In genomic region chr17:71964559-71964958, GRCh38 we compare ENCODE assay signal across 16 cellular contexts.
A peak's percentile ranks its signal among the peaks of the same experiment; 100 is the strongest.
DNase-seq lines count a peak whose midpoint lies in the region; ATAC-seq and TF ChIP-seq lines count a peak whose summit lies in the region.
"Had no signal": no experiment of that assay in that cellular context is flagged by ENCODE, and none has a peak within 500 bp of the region (broad histone marks: within the 10 kb centered on the region; RNA-seq: fewer than 3 reads in every experiment).

No MANE protein-coding gene starts in this region.

- intact Hi-C loops in Right ventricle myocardium superior (cut with DNase I) (loop anchor here (10.0 kb wide), 1 partner anchor 150 kb away; no protein-coding TSS in a partner anchor), cardiac septum (cut with DNase I) (no loop called here), left ventricle myocardium inferior (cut with micrococcal nuclease) (no loop called here), testis (cut with DNase I; ENCODE audit: low total_unique reads) (no loop called here)

- no peaks in the 10 kb centered on the region for H3K36me3 ChIP-seq in cardiac muscle cell
- no peaks in the 10 kb centered on the region for H3K36me3 ChIP-seq in left ventricle myocardium inferior
- H3K36me3 ChIP-seq in testis (ENCODE audit: low read depth, missing control alignments) = no peaks in the 10 kb centered on the region
- H3K36me3 ChIP-seq: HAP-1 had no signal

- H3K27ac Mint-ChIP-seq in activated CD8-positive, alpha-beta T cell treated with anti-CD3 and anti-CD28 coated beads, Interleukin-2, amount 10 ng/mL, durations not matched to agents 7 days and 5 days = no peak overlapping the region
- H3K27ac Mint-ChIP-seq: CD4-positive, alpha-beta memory T cell had no signal

- no peaks in the 10 kb centered on the region for H3K4me1 Mint-ChIP-seq in activated CD8-positive, alpha-beta T cell treated with anti-CD3 and anti-CD28 coated beads, Interleukin-2, amount 10 ng/mL, durations not matched to agents 7 days and 5 days (ENCODE audit: low read depth)
- H3K4me1 Mint-ChIP-seq: CD4-positive, alpha-beta memory T cell had no signal

- no peak overlapping the region for H3K4me3 ChIP-seq in cardiac muscle cell
- no peak overlapping the region for H3K4me3 ChIP-seq in left ventricle myocardium inferior
- no peak overlapping the region for H3K4me3 ChIP-seq in testis
- H3K4me3 ChIP-seq: A549, HAP-1 had no signal

- peaks cover 26% of the 10 kb centered on the region for H3K4me1 ChIP-seq in cardiac muscle cell (ENCODE audit: low read depth)
- H3K4me1 ChIP-seq in left ventricle myocardium inferior = peaks cover 25% of the 10 kb centered on the region
- no peaks in the 10 kb centered on the region for H3K4me1 ChIP-seq in testis
- H3K4me1 ChIP-seq: A549, HAP-1 had no signal

- no peak for TF ChIP-seq POLR2A in testis (IDR thresholded peaks at IDR 0.05)

- CTCF ChIA-PET in activated CD8-positive, alpha-beta T cell treated with anti-CD3 and anti-CD28 coated beads, Interleukin-2, amount 10 ng/mL, durations not matched to agents 7 days and 5 days (lab: Charles Lee) = no interaction called here

- no peaks in the 10 kb centered on the region for H3K36me3 Mint-ChIP-seq in activated CD8-positive, alpha-beta T cell treated with anti-CD3 and anti-CD28 coated beads, Interleukin-2, amount 10 ng/mL, durations not matched to agents 7 days and 5 days (ENCODE audit: low read depth)
- H3K36me3 Mint-ChIP-seq: CD4-positive, alpha-beta memory T cell had no signal

- TF ChIP-seq CTCF in cardiac muscle cell (IDR thresholded peaks at IDR 0.05; ENCODE audit: low read depth, low read length) (no peak), left ventricle myocardium inferior (IDR thresholded peaks at IDR 0.05; ENCODE audit: borderline replicate concordance) (no peak), testis (IDR thresholded peaks at IDR 0.05) (no peak)

- no peaks in the 10 kb centered on the region for H3K9me3 ChIP-seq in cardiac muscle cell (ENCODE audit: low read depth)
- H3K9me3 ChIP-seq in left ventricle myocardium inferior (replicated peaks) = no peaks in the 10 kb centered on the region
- no peaks in the 10 kb centered on the region for H3K9me3 ChIP-seq in testis
- H3K9me3 ChIP-seq: A549, HAP-1 had no signal

- no peak overlapping the region for H3K4me3 Mint-ChIP-seq in activated CD8-positive, alpha-beta T cell treated with anti-CD3 and anti-CD28 coated beads, Interleukin-2, amount 10 ng/mL, durations not matched to agents 7 days and 5 days
- H3K4me3 Mint-ChIP-seq: CD4-positive, alpha-beta memory T cell had no signal

- peak; percentile 61 for ATAC-seq in Right ventricle myocardium superior (ENCODE audit: poor library complexity)
- no peak for ATAC-seq in activated CD8-positive, alpha-beta T cell treated with anti-CD3 and anti-CD28 coated beads, Interleukin-2, amount 10 ng/mL, durations not matched to agents 7 days and 5 days
- ATAC-seq: A549 had no signal

- no peaks in the 10 kb centered on the region for H3K27me3 Mint-ChIP-seq in activated CD8-positive, alpha-beta T cell treated with anti-CD3 and anti-CD28 coated beads, Interleukin-2, amount 10 ng/mL, durations not matched to agents 7 days and 5 days (ENCODE audit: low read depth)
- H3K27me3 Mint-ChIP-seq: CD4-positive, alpha-beta memory T cell had no signal

- POLR2A ChIA-PET in activated CD8-positive, alpha-beta T cell treated with anti-CD3 and anti-CD28 coated beads, Interleukin-2, amount 10 ng/mL, durations not matched to agents 7 days and 5 days (lab: Charles Lee) = no interaction called here

- peaks cover 3% of the 10 kb centered on the region for H3K9me3 Mint-ChIP-seq in activated CD8-positive, alpha-beta T cell treated with anti-CD3 and anti-CD28 coated beads, Interleukin-2, amount 10 ng/mL, durations not matched to agents 7 days and 5 days (ENCODE audit: insufficient read depth)

- 28 to 34% methylated on average over 2 of the region's 2 CpGs for WGBS in testis, 2 donors

- H3K27me3 ChIP-seq in cardiac muscle cell = no peaks in the 10 kb centered on the region
- H3K27me3 ChIP-seq in left ventricle myocardium inferior (ENCODE audit: low read depth) = no peaks in the 10 kb centered on the region
- no peaks in the 10 kb centered on the region for H3K27me3 ChIP-seq in testis

- H3K27ac ChIP-seq in cardiac muscle cell (peak overlapping the region; percentile 63), left ventricle myocardium inferior (replicated peaks) (peak overlapping the region; percentile 80), testis (no peak overlapping the region)
- H3K27ac ChIP-seq: A549 had no signal

- DNase-seq in Right ventricle myocardium superior (no peak), cardiac septum (ENCODE audit: low spot score) (no peak), cardiac muscle cell (ENCODE audit: low read depth in 1 of 2, low spot score in 1 of 2) (peak in 1 of 2 donors; percentile 65), left ventricle myocardium inferior (no peak), testis (peak; percentile 30), glomerular visceral epithelial cell (ENCODE audit: extremely low spot score) (no peak)
- DNase-seq in activated CD8-positive, alpha-beta T cell treated with anti-CD3 and anti-CD28 coated beads, Interleukin-2, amount 10 ng/mL, durations not matched to agents 7 days and 5 days = no peak
- DNase-seq: 8988T; C1 segment of cervical spinal cord; Calu3; CD4-positive, alpha-beta memory T cell; COR-L47; DND-41; GOT3 had no signal

Comparison
In these comparisons a context has a peak if more than half of its experiments do, and no peak if none do; other contexts are left out.
1. H3K27ac ChIP-seq: peak in cardiac muscle cell (single experiment) and left ventricle myocardium inferior (single experiment); none in testis (0 of 2).